ENCODE assay signal across 16 cellular contexts in the genomic region with DNA sequence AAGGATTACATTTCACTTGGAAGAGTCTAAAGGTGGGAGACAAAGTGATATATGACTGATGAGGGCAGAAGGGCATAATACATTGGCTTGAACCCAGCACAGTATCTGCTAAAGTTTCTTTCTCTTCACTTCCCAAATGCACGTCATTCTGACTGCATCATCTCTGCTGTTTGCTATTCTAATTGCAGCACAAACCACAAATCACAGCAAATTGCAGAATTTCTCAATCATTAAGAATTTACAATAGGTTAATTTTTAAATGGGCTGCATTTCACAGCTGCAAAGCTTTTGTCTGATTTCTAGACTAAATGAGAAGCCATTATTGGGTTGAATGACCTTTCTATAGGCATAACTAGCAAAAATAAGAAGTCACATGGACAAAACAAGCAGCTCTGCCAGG.
"Had no signal": no experiment of that assay in that cellular context is flagged by ENCODE, and none has a peak within 500 bp of the region (broad histone marks: within the 10 kb centered on the region; RNA-seq: fewer than 3 reads in every experiment).

No MANE protein-coding gene starts in this region.

- H3K9me3 ChIP-seq: heart left ventricle, sigmoid colon had no signal

- H3K4me1 ChIP-seq: heart left ventricle, sigmoid colon had no signal

- DNase-seq: activated CD4-positive, alpha-beta T cell treated with anti-CD3 and anti-CD28 coated beads for 1 hour; activated CD4-positive, alpha-beta T cell treated with anti-CD3 and anti-CD28 coated beads, Interleukin-2, amount 50 U/mL, for 48 hours; activated CD8-positive, alpha-beta memory T cell treated with anti-CD3 and anti-CD28 coated beads, Interleukin-2, amount 10 ng/mL, durations not matched to agents 7 days and 5 days; activated effector memory CD4-positive, alpha-beta T cell treated with anti-CD3 and anti-CD28 coated beads, Interleukin-2, amount 50 U/mL, for 16 hours; activated T-cell treated with anti-CD3 and anti-CD28 coated beads, Interleukin-2, amount 50 U/mL, for 24 hours; amygdala; endodermal cell; foreskin melanocyte; heart left ventricle; islet precursor cell; sigmoid colon; stimulated activated CD4-positive, alpha-beta T cell treated with anti-CD3 and anti-CD28 coated beads, Interleukin-2, amount 100 ng/mL, for 24 hours; stimulated activated naive B cell treated with anti-CD40 and anti-IgM and Interleukin-4, amounts not matched to agents 10 μg/mL and 1 μg/mL and 100 μg/mL, for 72 hours; substantia nigra; trophoblast cell had no signal

- H3K27ac ChIP-seq: heart left ventricle, sigmoid colon had no signal

- ATAC-seq: activated CD8-positive, alpha-beta memory T cell treated with anti-CD3 and anti-CD28 coated beads, Interleukin-2, amount 10 ng/mL, durations not matched to agents 7 days and 5 days; activated naive CD4-positive, alpha-beta T cell treated with anti-CD3 and anti-CD28 coated beads, Interleukin-2, amount 50 U/mL, for 72 hours; heart left ventricle; stimulated activated naive B cell treated with anti-CD40 and anti-IgM and Interleukin-4, amounts not matched to agents 10 μg/mL and 1 μg/mL and 100 μg/mL, for 72 hours had no signal

- H3K27me3 ChIP-seq: heart left ventricle, sigmoid colon had no signal

- H3K4me3 ChIP-seq: heart left ventricle, sigmoid colon had no signal

- H3K36me3 ChIP-seq: heart left ventricle, sigmoid colon had no signal
